Comparison of ENCODE assay signal across 8 cellular contexts in the genomic region with DNA sequence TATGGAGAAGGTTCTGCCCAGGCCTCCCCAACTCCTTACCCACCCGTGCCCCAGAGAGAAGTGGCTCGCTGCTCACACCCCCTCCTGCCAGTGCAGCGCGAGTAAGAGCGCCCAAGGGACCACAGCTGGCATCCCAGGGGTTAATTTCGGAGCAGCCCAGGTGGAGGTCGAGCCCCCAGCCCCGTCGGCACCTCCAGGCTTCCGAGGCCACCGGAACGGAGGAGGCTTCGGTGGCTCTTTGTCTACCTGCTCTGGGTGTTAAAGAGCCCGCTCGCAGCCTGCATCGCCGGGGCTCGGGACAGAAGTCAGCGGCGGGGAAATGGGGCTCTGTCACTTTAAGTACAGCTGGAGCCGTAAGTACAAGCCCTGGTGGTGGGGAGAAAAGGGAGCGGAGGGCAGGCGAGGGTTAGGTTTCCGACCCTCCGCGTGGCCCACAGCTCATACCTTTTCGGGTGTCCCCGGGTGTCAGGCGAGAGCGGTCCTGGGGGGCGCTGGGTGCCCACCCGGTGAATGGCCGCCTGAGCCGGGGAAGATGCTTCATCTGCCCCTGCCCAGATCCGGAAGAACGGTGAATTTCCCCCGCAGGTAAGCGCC.
A peak's percentile ranks its signal among the peaks of the same experiment; 100 is the strongest.
DNase-seq lines count a peak whose midpoint lies in the region; ATAC-seq, FAIRE-seq and TF ChIP-seq lines count a peak whose summit lies in the region.

No MANE protein-coding gene starts in this region.

- no peak for FAIRE-seq in pancreas (lab: Jason Lieb, UNC)

- H3K4me3 Mint-ChIP-seq in activated naive CD4-positive, alpha-beta T cell treated with anti-CD3 and anti-CD28 coated beads for 36 hours, result peak overlapping the region; percentile 74

- H3K36me3 ChIP-seq in OCI-LY3 (replicated peaks; ENCODE audit: low read depth, low read length), result no peaks in the 10 kb centered on the region
- H3K36me3 ChIP-seq in pancreas, result no peaks in the 10 kb centered on the region
- no peaks in the 10 kb centered on the region for H3K36me3 ChIP-seq in thyroid gland

- ATAC-seq in Right ventricle myocardium inferior (peak; percentile 54), pancreas (peak; percentile 94 to 95 (median 95))

- peak overlapping the region; percentile 75 for H2AFZ ChIP-seq in OCI-LY3 (ENCODE audit: low read depth, low read length)

- H3K4me3 ChIP-seq in OCI-LY3 (ENCODE audit: low read length), result peak overlapping the region; percentile 78
- peak overlapping the region; percentile 45 to 88 (median 68) for H3K4me3 ChIP-seq in pancreas
- peak overlapping the region; percentile 28 to 63 (median 60) for H3K4me3 ChIP-seq in thyroid gland (replicated peaks in 1 of 3)

- H4K20me1 ChIP-seq in OCI-LY3 (ENCODE audit: insufficient read depth, low read length), result no peaks in the 10 kb centered on the region

- TF ChIP-seq CTCF in OCI-LY3 (IDR thresholded peaks at IDR 0.05; ENCODE audit: low read depth, low read length) (no peak), pancreas (IDR thresholded peaks at IDR 0.05) (no peak), thyroid gland (IDR thresholded peaks at IDR 0.05) (no peak), GM10266 (IDR thresholded peaks at IDR 0.05; ENCODE audit: control insufficient read depth, insufficient read depth, low read depth, missing control alignments) (no peak)

- POLR2A ChIA-PET in HEK293T (lab: Yijun Ruan, JAX), result no interaction called here

- peaks cover 8% of the 10 kb centered on the region for H3K4me1 Mint-ChIP-seq in activated naive CD4-positive, alpha-beta T cell treated with anti-CD3 and anti-CD28 coated beads for 36 hours (ENCODE audit: low read depth)

- intact Hi-C loops in activated naive CD4-positive, alpha-beta T cell treated with anti-CD3 and anti-CD28 coated beads for 36 hours (cut with micrococcal nuclease), result no loop called here
- intact Hi-C loops in Right ventricle myocardium inferior (cut with DNase I) (loop anchor here (1.0 to 5.0 kb wide), 3 partner anchors 30 to 51 kb away; no protein-coding TSS in a partner anchor), pancreas (cut with DNase I) (no loop called here), thyroid gland (cut with DNase I) (no loop called here)

- peaks cover 27% of the 10 kb centered on the region for H3K4me1 ChIP-seq in OCI-LY3 (ENCODE audit: low read length)
- H3K4me1 ChIP-seq in pancreas, result no peaks in the 10 kb centered on the region
- H3K4me1 ChIP-seq in thyroid gland, result peaks cover 9 to 69% of the 10 kb centered on the region in 2 donors

- peaks cover 52% of the 10 kb centered on the region for H3K27me3 ChIP-seq in OCI-LY3 (ENCODE audit: low read depth, low read length)
- no peaks in the 10 kb centered on the region for H3K27me3 ChIP-seq in pancreas
- no peaks in the 10 kb centered on the region for H3K27me3 ChIP-seq in thyroid gland

- DNase-seq in HEK293T (ENCODE audit: extremely low spot score), result peak; percentile 82
- DNase-seq in activated naive CD4-positive, alpha-beta T cell treated with anti-CD3 and anti-CD28 coated beads for 36 hours, result peak; percentile 56
- DNase-seq in Right ventricle myocardium inferior (ENCODE audit: missing footprints), result peak; percentile 83
- DNase-seq in pancreas, result peak; percentile 66 to 90 (median 75)
- DNase-seq in thyroid gland, result peak; percentile 67 to 68
- DNase-seq in DMS114 treated with DMSO at 0.1 percent for 48 hours (lab: John Stamatoyannopoulos, UW; ENCODE audit: unreplicated experiment), result no peak
- DNase-seq in GM10266 (ENCODE audit: extremely low spot score), result no peak

- H3K9me3 ChIP-seq in OCI-LY3 (ENCODE audit: insufficient read depth, low read length) (no peaks in the 10 kb centered on the region), pancreas (no peaks in the 10 kb centered on the region), thyroid gland (no peaks in the 10 kb centered on the region)

- H3K9ac ChIP-seq in OCI-LY3 (ENCODE audit: low read length), result peak overlapping the region; percentile 44

- H3K27ac ChIP-seq in OCI-LY3 (ENCODE audit: low read length), result no peak overlapping the region
- peak overlapping the region in 1 of 4 donors; percentile 21 for H3K27ac ChIP-seq in pancreas
- peak overlapping the region; percentile 32 to 77 (median 66) for H3K27ac ChIP-seq in thyroid gland

- no peak for TF ChIP-seq POLR2A in thyroid gland (IDR thresholded peaks at IDR 0.05)

- CTCF ChIA-PET in HEK293T (lab: Yijun Ruan, JAX), result interaction anchor here (1.3 kb wide), 1 partner anchor 53 kb away, joined by 4 read pairs; no protein-coding TSS in a partner anchor
- CTCF ChIA-PET in activated naive CD4-positive, alpha-beta T cell treated with anti-CD3 and anti-CD28 coated beads for 36 hours (lab: Charles Lee), result interaction anchor here (2.1 kb wide), 1 partner anchor 54 kb away, joined by 6 read pairs; no protein-coding TSS in a partner anchor

- H3K27ac Mint-ChIP-seq in activated naive CD4-positive, alpha-beta T cell treated with anti-CD3 and anti-CD28 coated beads for 36 hours, result no peak overlapping the region

- H3K4me2 ChIP-seq in OCI-LY3 (ENCODE audit: low read length), result peak overlapping the region; percentile 82

- H3K79me2 ChIP-seq in OCI-LY3 (ENCODE audit: low read length), result no peaks in the 10 kb centered on the region

- WGBS in pancreas, 2 donors, result 2 to 4% methylated on average over 38 of the region's 38 CpGs
- 3 to 17% methylated on average over 19 to 27 of the region's 38 CpGs for WGBS in thyroid gland, 2 donors

- H3K9me3 Mint-ChIP-seq in activated naive CD4-positive, alpha-beta T cell treated with anti-CD3 and anti-CD28 coated beads for 36 hours, result no peaks in the 10 kb centered on the region

- no peaks in the 10 kb centered on the region for H3K36me3 Mint-ChIP-seq in activated naive CD4-positive, alpha-beta T cell treated with anti-CD3 and anti-CD28 coated beads for 36 hours (ENCODE audit: low read depth)

- peaks cover 11% of the 10 kb centered on the region for H3K27me3 Mint-ChIP-seq in activated naive CD4-positive, alpha-beta T cell treated with anti-CD3 and anti-CD28 coated beads for 36 hours (ENCODE audit: low read depth)

TF ChIP-seq in HEK293T, 16 proteins besides CTCF, POLR2A, EP300 and RAD21:
- no peak for TF ChIP-seq LEF1 (IDR thresholded peaks at IDR 0.05; ENCODE audit: borderline replicate concordance)
- no peak for TF ChIP-seq ZNF384 (IDR thresholded peaks at IDR 0.05)
- no peak for TF ChIP-seq SP1 (IDR thresholded peaks at IDR 0.05)
- TF ChIP-seq TARDBP (IDR thresholded peaks at IDR 0.05), result no peak
- no peak for TF ChIP-seq BHLHE40 (IDR thresholded peaks at IDR 0.05; ENCODE audit: borderline replicate concordance)
- no peak for TF ChIP-seq NFRKB (IDR thresholded peaks at IDR 0.05)
- TF ChIP-seq L3MBTL2 (conservative IDR thresholded peaks at IDR 0.05), result no peak
- no peak for TF ChIP-seq HDGF (IDR thresholded peaks at IDR 0.05; ENCODE audit: borderline replicate concordance)
- no peak; the same call in 1 of the 2 replicates for TF ChIP-seq FOXM1 (IDR thresholded peaks at IDR 0.05; ENCODE audit: borderline replicate concordance)
- TF ChIP-seq CTBP1 (IDR thresholded peaks at IDR 0.05; ENCODE audit: borderline replicate concordance), result no peak
- no peak for TF ChIP-seq PKNOX1 (IDR thresholded peaks at IDR 0.05)
- no peak for TF ChIP-seq ELF4 (IDR thresholded peaks at IDR 0.05)
- TF ChIP-seq SUZ12 (IDR thresholded peaks at IDR 0.05), result no peak
- no peak for TF ChIP-seq FOXK2 (IDR thresholded peaks at IDR 0.05)
- TF ChIP-seq ARNT (IDR thresholded peaks at IDR 0.05), result no peak
- no peak for TF ChIP-seq FOXA1 (IDR thresholded peaks at IDR 0.05)

Comparison
In these comparisons a context has a peak if more than half of its experiments do, and no peak if none do; other contexts are left out.
1. DNase-seq: peak in HEK293T (single experiment), activated naive CD4-positive, alpha-beta T cell treated with anti-CD3 and anti-CD28 coated beads for 36 hours (single experiment), Right ventricle myocardium inferior (single experiment), pancreas (6 of 6) and thyroid gland (2 of 2); none in DMS114 treated with DMSO at 0.1 percent for 48 hours (single experiment) and GM10266 (single experiment).
2. Peak in every context shown above with its lines, with median percentiles within 50 percentile points of each other: H3K4me3 ChIP-seq.